1 cellular context compared by ENCODE assay signal in genomic region chr2:69741281-69742169, GRCh38.
TF ChIP-seq lines count a peak whose summit lies in the region.

Gene ANXA4 (plus strand): TSS chr2:69742134. CDS start chr2:69781566, 39,432 bp downstream.

TF ChIP-seq in HepG2, 621 proteins besides CTCF, POLR2A, EP300 and RAD21 (continued from another document and continues in another):
- TF ChIP-seq ZBTB34 (CRISPR knock-in tag; IDR thresholded peaks at IDR 0.05), result no peak
- 0 out of 2 replicates have a peak, but pooled peaks have one; percentile 28 for TF ChIP-seq JUND (CRISPR knock-in tag; IDR thresholded peaks at IDR 0.05)
- TF ChIP-seq ATF7 (IDR thresholded peaks at IDR 0.05), result no peak
- TF ChIP-seq ATF7 (CRISPR knock-in tag; IDR thresholded peaks at IDR 0.05), result no peak
- TF ChIP-seq RORA (CRISPR knock-in tag; IDR thresholded peaks at IDR 0.05), result no peak
- no peak for TF ChIP-seq ZNF326 (CRISPR knock-in tag; IDR thresholded peaks at IDR 0.05; ENCODE audit: borderline replicate concordance)
- no peak for TF ChIP-seq ZFP36 (IDR thresholded peaks at IDR 0.05; ENCODE audit: borderline replicate concordance, low read depth, low read length, partially characterized antibody)
- TF ChIP-seq USF2 (IDR thresholded peaks at IDR 0.05; ENCODE audit: low read depth, low read length), result peak; percentile 18; the same call in 1 of the 2 replicates
- TF ChIP-seq USF2 (CRISPR knock-in tag; IDR thresholded peaks at IDR 0.05; ENCODE audit: borderline replicate concordance), result no peak
- peak; percentile 99 for TF ChIP-seq ZNF772 (CRISPR knock-in tag; IDR thresholded peaks at IDR 0.05)
- no peak for TF ChIP-seq ZNF407 (CRISPR knock-in tag; IDR thresholded peaks at IDR 0.05; ENCODE audit: not compliant biosample characterization)
- TF ChIP-seq, protein P1, sequence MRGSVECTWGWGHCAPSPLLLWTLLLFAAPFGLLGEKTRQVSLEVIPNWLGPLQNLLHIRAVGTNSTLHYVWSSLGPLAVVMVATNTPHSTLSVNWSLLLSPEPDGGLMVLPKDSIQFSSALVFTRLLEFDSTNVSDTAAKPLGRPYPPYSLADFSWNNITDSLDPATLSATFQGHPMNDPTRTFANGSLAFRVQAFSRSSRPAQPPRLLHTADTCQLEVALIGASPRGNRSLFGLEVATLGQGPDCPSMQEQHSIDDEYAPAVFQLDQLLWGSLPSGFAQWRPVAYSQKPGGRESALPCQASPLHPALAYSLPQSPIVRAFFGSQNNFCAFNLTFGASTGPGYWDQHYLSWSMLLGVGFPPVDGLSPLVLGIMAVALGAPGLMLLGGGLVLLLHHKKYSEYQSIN (CRISPR knock-in tag; IDR thresholded peaks at IDR 0.05; ENCODE audit: borderline replicate concordance), result no peak
- peak; percentile 73; the same call in 1 of the 2 replicates for TF ChIP-seq YEATS2 (CRISPR knock-in tag; IDR thresholded peaks at IDR 0.05; ENCODE audit: borderline replicate concordance)
- no peak; a peak in 1 of 4 replicates for TF ChIP-seq NR2F1 (CRISPR knock-in tag; IDR thresholded peaks at IDR 0.05)
- no peak; the same call in none of the 2 replicates for TF ChIP-seq ZNF331 (CRISPR knock-in tag; IDR thresholded peaks at IDR 0.05)
- no peak for TF ChIP-seq JARID2 (CRISPR knock-in tag; IDR thresholded peaks at IDR 0.05; ENCODE audit: insufficient replicate concordance)
- TF ChIP-seq AKAP8 (CRISPR knock-in tag; IDR thresholded peaks at IDR 0.05), result 0 out of 2 replicates have a peak, but pooled peaks have one; percentile 72
- peak; percentile 85 for TF ChIP-seq DMAP1 (CRISPR knock-in tag; IDR thresholded peaks at IDR 0.05)
- TF ChIP-seq ZIK1 (CRISPR knock-in tag; IDR thresholded peaks at IDR 0.05; ENCODE audit: borderline replicate concordance, low read depth), result no peak
- TF ChIP-seq, protein P2, sequence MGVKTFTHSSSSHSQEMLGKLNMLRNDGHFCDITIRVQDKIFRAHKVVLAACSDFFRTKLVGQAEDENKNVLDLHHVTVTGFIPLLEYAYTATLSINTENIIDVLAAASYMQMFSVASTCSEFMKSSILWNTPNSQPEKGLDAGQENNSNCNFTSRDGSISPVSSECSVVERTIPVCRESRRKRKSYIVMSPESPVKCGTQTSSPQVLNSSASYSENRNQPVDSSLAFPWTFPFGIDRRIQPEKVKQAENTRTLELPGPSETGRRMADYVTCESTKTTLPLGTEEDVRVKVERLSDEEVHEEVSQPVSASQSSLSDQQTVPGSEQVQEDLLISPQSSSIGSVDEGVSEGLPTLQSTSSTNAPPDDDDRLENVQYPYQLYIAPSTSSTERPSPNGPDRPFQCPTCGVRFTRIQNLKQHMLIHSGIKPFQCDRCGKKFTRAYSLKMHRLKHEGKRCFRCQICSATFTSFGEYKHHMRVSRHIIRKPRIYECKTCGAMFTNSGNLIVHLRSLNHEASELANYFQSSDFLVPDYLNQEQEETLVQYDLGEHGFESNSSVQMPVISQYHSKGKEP (CRISPR knock-in tag; IDR thresholded peaks at IDR 0.05), result no peak
- TF ChIP-seq ZNF777 (CRISPR knock-in tag; IDR thresholded peaks at IDR 0.05), result peak; percentile 69
- TF ChIP-seq CCAR2 (optimal IDR thresholded peaks at IDR 0.05; ENCODE audit: low read depth, low read length), result peak; percentile 30
- TF ChIP-seq STAG1 (CRISPR knock-in tag; IDR thresholded peaks at IDR 0.05), result no peak; the same call in 1 of the 2 replicates
- peak; percentile 88 for TF ChIP-seq U2AF1 (optimal IDR thresholded peaks at IDR 0.05; ENCODE audit: low read depth, low read length)
- TF ChIP-seq FOXC1 (CRISPR knock-in tag; IDR thresholded peaks at IDR 0.05; ENCODE audit: borderline replicate concordance), result peak; percentile 97
- peak; percentile 87; the same call in 1 of the 2 replicates for TF ChIP-seq ZNF34 (CRISPR knock-in tag; IDR thresholded peaks at IDR 0.05; ENCODE audit: borderline replicate concordance)
- TF ChIP-seq ZC3H4 (CRISPR knock-in tag; IDR thresholded peaks at IDR 0.05; ENCODE audit: borderline replicate concordance), result no peak
- peak; percentile 86 for TF ChIP-seq CENPT (CRISPR knock-in tag; IDR thresholded peaks at IDR 0.05; ENCODE audit: low read depth)
- peak; percentile 89; the same call in 1 of the 2 replicates for TF ChIP-seq ZNF275 (CRISPR knock-in tag; IDR thresholded peaks at IDR 0.05; ENCODE audit: borderline replicate concordance)
- TF ChIP-seq HDAC1 (CRISPR knock-in tag; IDR thresholded peaks at IDR 0.05), result peak; percentile 92
- TF ChIP-seq ZNF704 (CRISPR knock-in tag; IDR thresholded peaks at IDR 0.05; ENCODE audit: borderline replicate concordance), result no peak
- TF ChIP-seq ATF7-NPFF (CRISPR knock-in tag; IDR thresholded peaks at IDR 0.05; ENCODE audit: low read depth), result peak; percentile 90
- TF ChIP-seq HNRNPLL (IDR thresholded peaks at IDR 0.05; ENCODE audit: low read depth, low read length, poor library complexity, severe bottlenecking), result peak; percentile 91
- TF ChIP-seq GMEB2 (CRISPR knock-in tag; IDR thresholded peaks at IDR 0.05; ENCODE audit: low read depth), result no peak
- TF ChIP-seq ZNF362 (CRISPR knock-in tag; IDR thresholded peaks at IDR 0.05; ENCODE audit: borderline replicate concordance), result peak; percentile 65; the same call in 1 of the 2 replicates
- no peak for TF ChIP-seq KDM1A (CRISPR knock-in tag; IDR thresholded peaks at IDR 0.05)
- TF ChIP-seq CBX2 (IDR thresholded peaks at IDR 0.05; ENCODE audit: low read depth, low read length), result no peak
- TF ChIP-seq CBX2 (CRISPR knock-in tag; IDR thresholded peaks at IDR 0.05; ENCODE audit: low read depth), result no peak
- TF ChIP-seq GABPA (IDR thresholded peaks at IDR 0.05; ENCODE audit: low read depth, low read length), result peak; percentile 54
- TF ChIP-seq GABPA (CRISPR knock-in tag; IDR thresholded peaks at IDR 0.05; ENCODE audit: low read depth), result peak; percentile 80
- no peak for TF ChIP-seq PCBP2 (optimal IDR thresholded peaks at IDR 0.05; ENCODE audit: low read depth, low read length, poor library complexity, severe bottlenecking)
